21 cellular contexts compared by ENCODE assay signal in the genomic region with DNA sequence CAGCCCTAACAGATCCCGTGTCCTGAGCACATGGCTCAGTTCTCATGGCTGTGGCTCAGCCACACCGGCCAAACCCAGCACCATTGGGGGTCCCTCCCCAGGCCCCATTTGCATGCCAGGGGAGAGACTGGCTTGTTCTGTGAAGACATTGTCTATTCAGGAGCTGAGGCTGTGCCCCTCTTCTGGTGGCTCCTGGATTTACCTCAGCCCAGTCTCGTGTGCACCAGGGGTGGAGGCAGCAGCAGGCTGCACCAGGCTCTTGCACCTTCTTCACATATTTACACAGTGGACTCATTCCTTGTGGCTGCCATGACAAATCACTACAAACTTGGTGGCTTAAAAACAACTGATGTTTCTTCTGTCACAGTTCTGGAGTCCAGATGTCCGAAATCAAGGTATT.
"Had no signal": no experiment of that assay in that cellular context is flagged by ENCODE, and none has a peak within 500 bp of the region (broad histone marks: within the 10 kb centered on the region; RNA-seq: fewer than 3 reads in every experiment).

No MANE protein-coding gene starts in this region.

- H2AFZ ChIP-seq: neural progenitor cell had no signal

- ATAC-seq: gastrocnemius medialis; naive thymus-derived CD4-positive, alpha-beta T cell; stimulated activated memory B cell treated with anti-CD40 and anti-IgM and Interleukin-4, amounts not matched to agents 10 μg/mL and 1 μg/mL and 100 μg/mL, for 72 hours had no signal

- H3K27ac ChIP-seq: gastrocnemius medialis, neural progenitor cell, prostate gland, right atrium auricular region, skin epidermis, thoracic aorta had no signal

- H3K9me3 ChIP-seq: gastrocnemius medialis, left ventricle myocardium inferior, prostate gland, right atrium auricular region, thoracic aorta had no signal

- H3K4me3 ChIP-seq: gastrocnemius medialis, left ventricle myocardium inferior, neural progenitor cell, prostate gland, right atrium auricular region, skin epidermis, thoracic aorta had no signal

- H3K4me2 ChIP-seq: neural progenitor cell had no signal

- H3K27me3 ChIP-seq: gastrocnemius medialis, neural progenitor cell, right atrium auricular region had no signal

- DNase-seq: activated B cell treated with CpG ODN at 0.5 μM for 24 hours; activated CD4-positive, alpha-beta memory T cell treated with anti-CD3 and anti-CD28 coated beads, Interleukin-2, amount 10 ng/mL, durations not matched to agents 7 days and 5 days; activated CD4-positive, alpha-beta T cell treated with anti-CD3 and anti-CD28 coated beads for 48 hours; activated naive CD4-positive, alpha-beta T cell treated with Interleukin-2 at 50 U/mL for 16 hours; activated T-cell treated with anti-CD3 and anti-CD28 coated beads, Interleukin-2, amount 50 U/mL, for 1 hour; caudate nucleus; gastrocnemius medialis; head of caudate nucleus; kidney; left ventricle myocardium inferior; naive thymus-derived CD4-positive, alpha-beta T cell; stimulated activated CD4-positive, alpha-beta T cell treated with anti-CD3 and anti-CD28 coated beads, Interleukin-4, amount 100 ng/mL, for 24 hours; SW 1271 had no signal

- H3K4me1 ChIP-seq: prostate gland had no signal

- H3K36me3 ChIP-seq: gastrocnemius medialis, left ventricle myocardium inferior, neural progenitor cell, prostate gland, right atrium auricular region, thoracic aorta had no signal

- H3K9ac ChIP-seq: neural progenitor cell had no signal

- FAIRE-seq: endometrium, kidney, TTC549 had no signal
